In the genomic region with DNA sequence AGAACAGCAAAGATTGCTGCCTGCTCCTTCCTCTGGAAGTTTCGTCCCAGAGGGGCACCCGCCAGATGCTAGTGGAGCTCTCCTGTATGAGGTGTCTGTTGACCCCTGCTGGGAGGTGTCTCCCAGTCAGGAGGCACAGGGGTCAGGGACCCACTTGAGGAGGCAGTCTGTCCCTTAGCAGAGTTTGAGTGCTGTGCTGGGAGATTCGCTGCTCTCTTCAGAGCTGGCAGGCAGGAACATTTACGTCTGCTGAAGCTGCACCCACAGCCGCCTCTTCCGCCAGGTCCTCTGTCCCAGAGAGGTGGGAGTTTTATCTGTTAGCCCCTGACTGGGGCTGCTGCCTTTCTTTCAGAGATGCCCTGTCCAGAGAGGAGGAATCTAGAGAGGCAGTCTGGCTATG, we compare ENCODE assay signal across 8 cellular contexts.
DNase-seq lines count a peak whose midpoint lies in the region; ATAC-seq, FAIRE-seq and TF ChIP-seq lines count a peak whose summit lies in the region.
"Not testable (repeated sequence)": the region's sequence is repeated elsewhere in the genome, so short reads cannot be mapped to it uniquely, and the experiment has no call there.

No MANE protein-coding gene starts in this region.

- SMC1A ChIA-PET in GM12878 (lab: Charles Lee; ENCODE audit: uncharacterized antibody, unreplicated experiment) = interaction anchor here (1.6 to 4.6 kb wide), 2 partner anchors 9 to 103 kb away, joined by 4 to 55 read pairs; no protein-coding TSS in a partner anchor

- TF ChIP-seq RAD21 in GM12878 (IDR thresholded peaks at IDR 0.05; ENCODE audit: insufficient read depth, low read depth, low read length) = not testable (repeated sequence)

- RAD21 ChIA-PET in GM12878 (lab: Charles Lee; ENCODE audit: unreplicated experiment) = interaction anchor here (0.6 to 2.7 kb wide), 3 partner anchors 67 to 179 kb away, joined by 3 to 10 read pairs (median 3); no protein-coding TSS in a partner anchor

- H3K4me1 Mint-ChIP-seq in CD14-positive monocyte (peaks cover 92% of the 10 kb centered on the region), immature natural killer cell (peaks cover 91 to 100% of the 10 kb centered on the region in 2 donors)
- H3K4me1 Mint-ChIP-seq in activated CD4-positive, alpha-beta memory T cell treated with anti-CD3 and anti-CD28 coated beads for 36 hours (ENCODE audit: low read depth) = peaks cover 89% of the 10 kb centered on the region
- H3K4me1 Mint-ChIP-seq in activated naive CD4-positive, alpha-beta T cell treated with anti-CD3 and anti-CD28 coated beads for 36 hours (ENCODE audit: low read depth) = peaks cover 88% of the 10 kb centered on the region
- peaks cover 67 to 78% of the 10 kb centered on the region in 2 donors for H3K4me1 Mint-ChIP-seq in natural killer cell treated with Interleukin-12 subunit alpha and Interleukin-12 subunit beta and Interleukin-15 and Interleukin-18, amount 100 ng/mL, for 72 hours (ENCODE audit: low read depth in 2 of 2)
- H3K4me1 Mint-ChIP-seq in stimulated activated effector memory CD8-positive, alpha-beta T cell treated with anti-CD3 and anti-CD28 coated beads, Interleukin-12 subunit alpha, Interleukin-12 subunit beta, amount 100 ng/mL, for 72 hours = peaks cover 76% of the 10 kb centered on the region

- CTCF ChIA-PET in activated CD4-positive, alpha-beta memory T cell treated with anti-CD3 and anti-CD28 coated beads for 36 hours (lab: Charles Lee) = not testable (repeated sequence)
- CTCF ChIA-PET in activated naive CD4-positive, alpha-beta T cell treated with anti-CD3 and anti-CD28 coated beads for 36 hours (lab: Charles Lee) = interaction anchor here (0.6 to 0.9 kb wide), 2 partner anchors 20 to 40 kb away, joined by 3 to 4 read pairs; no protein-coding TSS in a partner anchor
- CTCF ChIA-PET in GM12878 (lab: Yijun Ruan, JAX) = interaction anchor here (1.6 kb wide), 1 partner anchor 71 kb away, joined by 9 read pairs; no protein-coding TSS in a partner anchor

- 98% methylated on average over 6 of the region's 6 CpGs for WGBS in GM12878 (ENCODE audit: insufficient coverage, insufficient replicate concordance, low lambda C conversion rate, missing lambda C conversion rate)

- peaks cover 57% of the 10 kb centered on the region for H3K36me3 ChIP-seq in OCI-LY1 (ENCODE audit: insufficient read depth, low read length)
- not testable (repeated sequence) for H3K36me3 ChIP-seq in GM12878 (ENCODE audit: control insufficient read depth in 2 of 2, insufficient read depth in 2 of 2, low read length in 1 of 2)

- not testable (repeated sequence) for TF ChIP-seq CTCF in CD14-positive monocyte (IDR thresholded peaks at IDR 0.05); OCI-LY1 (IDR thresholded peaks at IDR 0.05; ENCODE audit: low read length); GM12878 (IDR thresholded peaks at IDR 0.05 in 2 of 3, conservative IDR thresholded peaks at IDR 0.05 in 1 of 3; ENCODE audit: control insufficient read depth in 2 of 3, extremely low read depth in 1 of 3, insufficient read depth in 1 of 3, low read depth in 3 of 3, low read length in 3 of 3)

- H2AFZ ChIP-seq in OCI-LY1 (ENCODE audit: low read length); GM12878 (ENCODE audit: control insufficient read depth, low read depth, low read length): not testable (repeated sequence)

- not testable (repeated sequence) for H3K9me3 ChIP-seq in OCI-LY1 (ENCODE audit: low read length)
- peaks cover 10% of the 10 kb centered on the region for H3K9me3 ChIP-seq in GM12878 (replicated peaks; ENCODE audit: control insufficient read depth, insufficient read depth, low read length)

- not testable (repeated sequence) for H4K20me1 ChIP-seq in OCI-LY1 (ENCODE audit: insufficient read depth, low read length); GM12878 (ENCODE audit: control insufficient read depth, insufficient read depth)

- H3K27me3 ChIP-seq in OCI-LY1 (ENCODE audit: insufficient read depth, low read length); GM12878 (replicated peaks in 1 of 2; ENCODE audit: control insufficient read depth in 2 of 2, insufficient read depth in 2 of 2, low read length in 1 of 2): not testable (repeated sequence)

- not testable (repeated sequence) for BruUV-seq in GM12878 (replicated peaks; lab: Mats Ljungman, UMichigan)

- peaks cover 12% of the 10 kb centered on the region; the same call in 1 of the 2 replicates for H3F3A ChIP-seq in OCI-LY1 (ENCODE audit: insufficient read depth, low read length)

- peaks cover 51% of the 10 kb centered on the region for H3K4me1 ChIP-seq in OCI-LY1 (ENCODE audit: insufficient read depth, low read length, severe bottlenecking)
- H3K4me1 ChIP-seq in GM12878 (ENCODE audit: control insufficient read depth, insufficient read depth, low read length) = peaks cover 17% of the 10 kb centered on the region

- POLR2A ChIA-PET in activated CD4-positive, alpha-beta memory T cell treated with anti-CD3 and anti-CD28 coated beads for 36 hours (lab: Charles Lee) = not testable (repeated sequence)
- POLR2A ChIA-PET in GM12878 (lab: Charles Lee) = interaction anchor here (0.7 to 1.8 kb wide), 3 partner anchors 9 to 116 kb away, joined by 5 to 13 read pairs (median 9); no protein-coding TSS in a partner anchor

- H3K4me2 ChIP-seq in OCI-LY1 (ENCODE audit: low read length); GM12878 (ENCODE audit: control insufficient read depth, insufficient read depth): not testable (repeated sequence)

- H3K27me3 Mint-ChIP-seq in CD14-positive monocyte (ENCODE audit: low read depth in 3 of 3); activated CD4-positive, alpha-beta memory T cell treated with anti-CD3 and anti-CD28 coated beads for 36 hours; activated naive CD4-positive, alpha-beta T cell treated with anti-CD3 and anti-CD28 coated beads for 36 hours (ENCODE audit: low read depth); immature natural killer cell (ENCODE audit: low read depth in 3 of 3); natural killer cell treated with Interleukin-12 subunit alpha and Interleukin-12 subunit beta and Interleukin-15 and Interleukin-18, amount 100 ng/mL, for 72 hours: not testable (repeated sequence)

- H3K9me2 ChIP-seq in OCI-LY1 (ENCODE audit: low read depth, low read length) = not testable (repeated sequence)

- not testable (repeated sequence) for TF ChIP-seq POLR2A in GM12878 (IDR thresholded peaks at IDR 0.05; ENCODE audit: low read depth, low read length)

- H3K36me3 Mint-ChIP-seq in CD14-positive monocyte = peaks cover 12 to 29% of the 10 kb centered on the region in 2 donors
- peaks cover 46% of the 10 kb centered on the region for H3K36me3 Mint-ChIP-seq in activated CD4-positive, alpha-beta memory T cell treated with anti-CD3 and anti-CD28 coated beads for 36 hours
- H3K36me3 Mint-ChIP-seq in activated naive CD4-positive, alpha-beta T cell treated with anti-CD3 and anti-CD28 coated beads for 36 hours (ENCODE audit: low read depth) = peaks cover 52% of the 10 kb centered on the region
- H3K36me3 Mint-ChIP-seq in immature natural killer cell = peaks cover 0 to 12% (median 4%) of the 10 kb centered on the region in 3 donors
- H3K36me3 Mint-ChIP-seq in natural killer cell treated with Interleukin-12 subunit alpha and Interleukin-12 subunit beta and Interleukin-15 and Interleukin-18, amount 100 ng/mL, for 72 hours = peaks cover 26% of the 10 kb centered on the region
- peaks cover 56% of the 10 kb centered on the region for H3K36me3 Mint-ChIP-seq in stimulated activated effector memory CD8-positive, alpha-beta T cell treated with anti-CD3 and anti-CD28 coated beads, Interleukin-12 subunit alpha, Interleukin-12 subunit beta, amount 100 ng/mL, for 72 hours

- not testable (repeated sequence) for H3K9ac ChIP-seq in OCI-LY1 (ENCODE audit: low read length); GM12878 (ENCODE audit: control insufficient read depth, insufficient read depth, low read length)

- in situ Hi-C loops in GM12878 (cut with MboI) = not testable (repeated sequence)

- not testable (repeated sequence) for DNase-seq in CD14-positive monocyte (ENCODE audit: low spot score); activated CD4-positive, alpha-beta memory T cell treated with anti-CD3 and anti-CD28 coated beads for 36 hours; activated naive CD4-positive, alpha-beta T cell treated with anti-CD3 and anti-CD28 coated beads for 36 hours; GM12878 (ENCODE audit: low read depth, low spot score); immature natural killer cell; natural killer cell treated with Interleukin-12 subunit alpha and Interleukin-12 subunit beta and Interleukin-15 and Interleukin-18, amount 100 ng/mL, for 72 hours (ENCODE audit: low spot score); stimulated activated effector memory CD8-positive, alpha-beta T cell treated with anti-CD3 and anti-CD28 coated beads, Interleukin-12 subunit alpha, Interleukin-12 subunit beta, amount 100 ng/mL, for 72 hours (ENCODE audit: low spot score in 2 of 2)

- TF ChIP-seq EP300 in GM12878 (IDR thresholded peaks at IDR 0.05; ENCODE audit: borderline replicate concordance in 1 of 2, control insufficient read depth in 1 of 2, low read depth in 2 of 2, low read length in 2 of 2) = not testable (repeated sequence)

- ATAC-seq in GM12878; natural killer cell treated with Interleukin-12 subunit alpha and Interleukin-12 subunit beta and Interleukin-15 and Interleukin-18, amount 100 ng/mL, for 72 hours; stimulated activated effector memory CD8-positive, alpha-beta T cell treated with anti-CD3 and anti-CD28 coated beads, Interleukin-12 subunit alpha, Interleukin-12 subunit beta, amount 100 ng/mL, for 72 hours: not testable (repeated sequence)

- intact Hi-C loops in CD14-positive monocyte (cut with micrococcal nuclease); activated CD4-positive, alpha-beta memory T cell treated with anti-CD3 and anti-CD28 coated beads for 36 hours (cut with micrococcal nuclease): not testable (repeated sequence)
- intact Hi-C loops in activated naive CD4-positive, alpha-beta T cell treated with anti-CD3 and anti-CD28 coated beads for 36 hours (cut with micrococcal nuclease) = loop anchor here (2.0 kb wide), 1 partner anchor 14 kb away; no protein-coding TSS in a partner anchor
- intact Hi-C loops in GM12878 (cut with micrococcal nuclease; ENCODE audit: unreplicated experiment) = loop anchor here (10.0 kb wide), 1 partner anchor 298 kb away; no protein-coding TSS in a partner anchor

- H3K9me3 Mint-ChIP-seq in CD14-positive monocyte; activated CD4-positive, alpha-beta memory T cell treated with anti-CD3 and anti-CD28 coated beads for 36 hours; activated naive CD4-positive, alpha-beta T cell treated with anti-CD3 and anti-CD28 coated beads for 36 hours; immature natural killer cell; stimulated activated effector memory CD8-positive, alpha-beta T cell treated with anti-CD3 and anti-CD28 coated beads, Interleukin-12 subunit alpha, Interleukin-12 subunit beta, amount 100 ng/mL, for 72 hours: not testable (repeated sequence)
- peaks cover 12% of the 10 kb centered on the region for H3K9me3 Mint-ChIP-seq in natural killer cell treated with Interleukin-12 subunit alpha and Interleukin-12 subunit beta and Interleukin-15 and Interleukin-18, amount 100 ng/mL, for 72 hours

- not testable (repeated sequence) for H3K4me3 Mint-ChIP-seq in CD14-positive monocyte; activated CD4-positive, alpha-beta memory T cell treated with anti-CD3 and anti-CD28 coated beads for 36 hours; activated naive CD4-positive, alpha-beta T cell treated with anti-CD3 and anti-CD28 coated beads for 36 hours; stimulated activated effector memory CD8-positive, alpha-beta T cell treated with anti-CD3 and anti-CD28 coated beads, Interleukin-12 subunit alpha, Interleukin-12 subunit beta, amount 100 ng/mL, for 72 hours
- H3K4me3 Mint-ChIP-seq in immature natural killer cell = peak overlapping the region in 2 of 5 donors; percentile 20 to 80
- H3K4me3 Mint-ChIP-seq in natural killer cell treated with Interleukin-12 subunit alpha and Interleukin-12 subunit beta and Interleukin-15 and Interleukin-18, amount 100 ng/mL, for 72 hours = peak overlapping the region; percentile 17

- H3K79me2 ChIP-seq in OCI-LY1 (ENCODE audit: insufficient read depth, low read length) (peaks cover 96% of the 10 kb centered on the region), GM12878 (ENCODE audit: control insufficient read depth, insufficient read depth, low read length) (peaks cover 84% of the 10 kb centered on the region)

- FAIRE-seq in GM12878 (lab: Jason Lieb, UNC) = not testable (repeated sequence)

- H3K27ac Mint-ChIP-seq in CD14-positive monocyte (peak overlapping the region in 6 of 7 donors; percentile 8 to 81 (median 60)), immature natural killer cell (peak overlapping the region in 4 of 6 donors; percentile 32 to 86 (median 40))
- peak overlapping the region; percentile 38 for H3K27ac Mint-ChIP-seq in activated CD4-positive, alpha-beta memory T cell treated with anti-CD3 and anti-CD28 coated beads for 36 hours
- peak overlapping the region; percentile 42 for H3K27ac Mint-ChIP-seq in activated naive CD4-positive, alpha-beta T cell treated with anti-CD3 and anti-CD28 coated beads for 36 hours
- peak overlapping the region; percentile 70 to 82 for H3K27ac Mint-ChIP-seq in natural killer cell treated with Interleukin-12 subunit alpha and Interleukin-12 subunit beta and Interleukin-15 and Interleukin-18, amount 100 ng/mL, for 72 hours
- H3K27ac Mint-ChIP-seq in stimulated activated effector memory CD8-positive, alpha-beta T cell treated with anti-CD3 and anti-CD28 coated beads, Interleukin-12 subunit alpha, Interleukin-12 subunit beta, amount 100 ng/mL, for 72 hours = peak overlapping the region; percentile 90

- peak overlapping the region; percentile 31 for H3K27ac ChIP-seq in OCI-LY1 (ENCODE audit: low read depth, low read length, poor library complexity, severe bottlenecking)
- not testable (repeated sequence) for H3K27ac ChIP-seq in GM12878 (ENCODE audit: control insufficient read depth, insufficient read depth)

- not testable (repeated sequence) for H3K4me3 ChIP-seq in OCI-LY1 (ENCODE audit: low read depth, low read length, poor library complexity, severe bottlenecking); GM12878

Comparison
In these comparisons a context has a peak if more than half of its experiments do, and no peak if none do; other contexts are left out.
1. H3K27ac Mint-ChIP-seq: peak in every context shown above with its lines; median percentile 90 in stimulated activated effector memory CD8-positive, alpha-beta T cell treated with anti-CD3 and anti-CD28 coated beads, Interleukin-12 subunit alpha, Interleukin-12 subunit beta, amount 100 ng/mL, for 72 hours; 76 in natural killer cell treated with Interleukin-12 subunit alpha and Interleukin-12 subunit beta and Interleukin-15 and Interleukin-18, amount 100 ng/mL, for 72 hours; 60 in CD14-positive monocyte; 42 in activated naive CD4-positive, alpha-beta T cell treated with anti-CD3 and anti-CD28 coated beads for 36 hours; 40 in immature natural killer cell; 38 in activated CD4-positive, alpha-beta memory T cell treated with anti-CD3 and anti-CD28 coated beads for 36 hours.